ENCODE assay signal across 1 cellular context in genomic region chr6:34249469-34250370, GRCh38.
TF ChIP-seq lines count a peak whose summit lies in the region.

No MANE protein-coding gene starts in this region.

TF ChIP-seq in H1, 55 proteins besides CTCF, POLR2A, EP300 and RAD21:
- TF ChIP-seq YY1 (IDR thresholded peaks at IDR 0.05; ENCODE audit: low read depth, low read length) = no peak
- no peak for TF ChIP-seq RBBP5 (IDR thresholded peaks at IDR 0.05; ENCODE audit: borderline replicate concordance, low read depth, low read length)
- no peak for TF ChIP-seq POU5F1 (IDR thresholded peaks at IDR 0.05; ENCODE audit: low read depth, low read length)
- no peak for TF ChIP-seq GABPA (IDR thresholded peaks at IDR 0.05; ENCODE audit: borderline replicate concordance, insufficient read depth, low read length)
- no peak for TF ChIP-seq MAFK (IDR thresholded peaks at IDR 0.05; ENCODE audit: low read depth, low read length)
- TF ChIP-seq BRCA1 (IDR thresholded peaks at IDR 0.05; ENCODE audit: low read depth, low read length) = no peak
- TF ChIP-seq HDAC2 (IDR thresholded peaks at IDR 0.05; ENCODE audit: borderline replicate concordance in 1 of 2, low read depth in 2 of 2, low read length in 2 of 2) = no peak
- TF ChIP-seq TAF7 (optimal IDR thresholded peaks at IDR 0.05; ENCODE audit: borderline replicate concordance, low read depth, low read length) = no peak
- no peak for TF ChIP-seq POLR2AphosphoS5 (IDR thresholded peaks at IDR 0.05; ENCODE audit: low read depth, low read length)
- TF ChIP-seq, protein P1, sequence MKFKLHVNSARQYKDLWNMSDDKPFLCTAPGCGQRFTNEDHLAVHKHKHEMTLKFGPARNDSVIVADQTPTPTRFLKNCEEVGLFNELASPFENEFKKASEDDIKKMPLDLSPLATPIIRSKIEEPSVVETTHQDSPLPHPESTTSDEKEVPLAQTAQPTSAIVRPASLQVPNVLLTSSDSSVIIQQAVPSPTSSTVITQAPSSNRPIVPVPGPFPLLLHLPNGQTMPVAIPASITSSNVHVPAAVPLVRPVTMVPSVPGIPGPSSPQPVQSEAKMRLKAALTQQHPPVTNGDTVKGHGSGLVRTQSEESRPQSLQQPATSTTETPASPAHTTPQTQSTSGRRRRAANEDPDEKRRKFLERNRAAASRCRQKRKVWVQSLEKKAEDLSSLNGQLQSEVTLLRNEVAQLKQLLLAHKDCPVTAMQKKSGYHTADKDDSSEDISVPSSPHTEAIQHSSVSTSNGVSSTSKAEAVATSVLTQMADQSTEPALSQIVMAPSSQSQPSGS (IDR thresholded peaks at IDR 0.05; ENCODE audit: low read length) = no peak
- no peak for TF ChIP-seq MAX (IDR thresholded peaks at IDR 0.05)
- TF ChIP-seq SUZ12 (IDR thresholded peaks at IDR 0.05; ENCODE audit: low read length) = no peak
- TF ChIP-seq, protein P2, sequence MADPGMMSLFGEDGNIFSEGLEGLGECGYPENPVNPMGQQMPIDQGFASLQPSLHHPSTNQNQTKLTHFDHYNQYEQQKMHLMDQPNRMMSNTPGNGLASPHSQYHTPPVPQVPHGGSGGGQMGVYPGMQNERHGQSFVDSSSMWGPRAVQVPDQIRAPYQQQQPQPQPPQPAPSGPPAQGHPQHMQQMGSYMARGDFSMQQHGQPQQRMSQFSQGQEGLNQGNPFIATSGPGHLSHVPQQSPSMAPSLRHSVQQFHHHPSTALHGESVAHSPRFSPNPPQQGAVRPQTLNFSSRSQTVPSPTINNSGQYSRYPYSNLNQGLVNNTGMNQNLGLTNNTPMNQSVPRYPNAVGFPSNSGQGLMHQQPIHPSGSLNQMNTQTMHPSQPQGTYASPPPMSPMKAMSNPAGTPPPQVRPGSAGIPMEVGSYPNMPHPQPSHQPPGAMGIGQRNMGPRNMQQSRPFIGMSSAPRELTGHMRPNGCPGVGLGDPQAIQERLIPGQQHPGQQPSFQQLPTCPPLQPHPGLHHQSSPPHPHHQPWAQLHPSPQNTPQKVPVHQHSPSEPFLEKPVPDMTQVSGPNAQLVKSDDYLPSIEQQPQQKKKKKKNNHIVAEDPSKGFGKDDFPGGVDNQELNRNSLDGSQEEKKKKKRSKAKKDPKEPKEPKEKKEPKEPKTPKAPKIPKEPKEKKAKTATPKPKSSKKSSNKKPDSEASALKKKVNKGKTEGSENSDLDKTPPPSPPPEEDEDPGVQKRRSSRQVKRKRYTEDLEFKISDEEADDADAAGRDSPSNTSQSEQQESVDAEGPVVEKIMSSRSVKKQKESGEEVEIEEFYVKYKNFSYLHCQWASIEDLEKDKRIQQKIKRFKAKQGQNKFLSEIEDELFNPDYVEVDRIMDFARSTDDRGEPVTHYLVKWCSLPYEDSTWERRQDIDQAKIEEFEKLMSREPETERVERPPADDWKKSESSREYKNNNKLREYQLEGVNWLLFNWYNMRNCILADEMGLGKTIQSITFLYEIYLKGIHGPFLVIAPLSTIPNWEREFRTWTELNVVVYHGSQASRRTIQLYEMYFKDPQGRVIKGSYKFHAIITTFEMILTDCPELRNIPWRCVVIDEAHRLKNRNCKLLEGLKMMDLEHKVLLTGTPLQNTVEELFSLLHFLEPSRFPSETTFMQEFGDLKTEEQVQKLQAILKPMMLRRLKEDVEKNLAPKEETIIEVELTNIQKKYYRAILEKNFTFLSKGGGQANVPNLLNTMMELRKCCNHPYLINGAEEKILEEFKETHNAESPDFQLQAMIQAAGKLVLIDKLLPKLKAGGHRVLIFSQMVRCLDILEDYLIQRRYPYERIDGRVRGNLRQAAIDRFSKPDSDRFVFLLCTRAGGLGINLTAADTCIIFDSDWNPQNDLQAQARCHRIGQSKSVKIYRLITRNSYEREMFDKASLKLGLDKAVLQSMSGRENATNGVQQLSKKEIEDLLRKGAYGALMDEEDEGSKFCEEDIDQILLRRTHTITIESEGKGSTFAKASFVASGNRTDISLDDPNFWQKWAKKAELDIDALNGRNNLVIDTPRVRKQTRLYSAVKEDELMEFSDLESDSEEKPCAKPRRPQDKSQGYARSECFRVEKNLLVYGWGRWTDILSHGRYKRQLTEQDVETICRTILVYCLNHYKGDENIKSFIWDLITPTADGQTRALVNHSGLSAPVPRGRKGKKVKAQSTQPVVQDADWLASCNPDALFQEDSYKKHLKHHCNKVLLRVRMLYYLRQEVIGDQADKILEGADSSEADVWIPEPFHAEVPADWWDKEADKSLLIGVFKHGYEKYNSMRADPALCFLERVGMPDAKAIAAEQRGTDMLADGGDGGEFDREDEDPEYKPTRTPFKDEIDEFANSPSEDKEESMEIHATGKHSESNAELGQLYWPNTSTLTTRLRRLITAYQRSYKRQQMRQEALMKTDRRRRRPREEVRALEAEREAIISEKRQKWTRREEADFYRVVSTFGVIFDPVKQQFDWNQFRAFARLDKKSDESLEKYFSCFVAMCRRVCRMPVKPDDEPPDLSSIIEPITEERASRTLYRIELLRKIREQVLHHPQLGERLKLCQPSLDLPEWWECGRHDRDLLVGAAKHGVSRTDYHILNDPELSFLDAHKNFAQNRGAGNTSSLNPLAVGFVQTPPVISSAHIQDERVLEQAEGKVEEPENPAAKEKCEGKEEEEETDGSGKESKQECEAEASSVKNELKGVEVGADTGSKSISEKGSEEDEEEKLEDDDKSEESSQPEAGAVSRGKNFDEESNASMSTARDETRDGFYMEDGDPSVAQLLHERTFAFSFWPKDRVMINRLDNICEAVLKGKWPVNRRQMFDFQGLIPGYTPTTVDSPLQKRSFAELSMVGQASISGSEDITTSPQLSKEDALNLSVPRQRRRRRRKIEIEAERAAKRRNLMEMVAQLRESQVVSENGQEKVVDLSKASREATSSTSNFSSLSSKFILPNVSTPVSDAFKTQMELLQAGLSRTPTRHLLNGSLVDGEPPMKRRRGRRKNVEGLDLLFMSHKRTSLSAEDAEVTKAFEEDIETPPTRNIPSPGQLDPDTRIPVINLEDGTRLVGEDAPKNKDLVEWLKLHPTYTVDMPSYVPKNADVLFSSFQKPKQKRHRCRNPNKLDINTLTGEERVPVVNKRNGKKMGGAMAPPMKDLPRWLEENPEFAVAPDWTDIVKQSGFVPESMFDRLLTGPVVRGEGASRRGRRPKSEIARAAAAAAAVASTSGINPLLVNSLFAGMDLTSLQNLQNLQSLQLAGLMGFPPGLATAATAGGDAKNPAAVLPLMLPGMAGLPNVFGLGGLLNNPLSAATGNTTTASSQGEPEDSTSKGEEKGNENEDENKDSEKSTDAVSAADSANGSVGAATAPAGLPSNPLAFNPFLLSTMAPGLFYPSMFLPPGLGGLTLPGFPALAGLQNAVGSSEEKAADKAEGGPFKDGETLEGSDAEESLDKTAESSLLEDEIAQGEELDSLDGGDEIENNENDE (IDR thresholded peaks at IDR 0.05; ENCODE audit: insufficient replicate concordance, low read length) = no peak
- TF ChIP-seq ATF3 (IDR thresholded peaks at IDR 0.05; ENCODE audit: insufficient read depth, low read depth, low read length) = no peak
- TF ChIP-seq KDM1A (IDR thresholded peaks at IDR 0.05; ENCODE audit: borderline replicate concordance, low read length) = no peak
- TF ChIP-seq TCF12 (IDR thresholded peaks at IDR 0.05; ENCODE audit: low read depth, low read length) = no peak
- TF ChIP-seq CTBP2 (IDR thresholded peaks at IDR 0.05; ENCODE audit: borderline replicate concordance, insufficient read depth, insufficient read length, low read length) = no peak
- TF ChIP-seq ZNF274 (IDR thresholded peaks at IDR 0.05; ENCODE audit: borderline replicate concordance, extremely low read depth, low read length) = no peak
